13 cellular contexts compared by ENCODE assay signal in genomic region chr5:156693113-156693512, GRCh38.
DNase-seq lines count a peak whose midpoint lies in the region; ATAC-seq and TF ChIP-seq lines count a peak whose summit lies in the region.
"Had no signal": no experiment of that assay in that cellular context is flagged by ENCODE, and none has a peak within 500 bp of the region (broad histone marks: within the 10 kb centered on the region; RNA-seq: fewer than 3 reads in every experiment).

No MANE protein-coding gene starts in this region.

- H3K27ac ChIP-seq in GM23338 (ENCODE audit: low read depth) (no peak overlapping the region), endodermal cell (ENCODE audit: low read depth, low read length) (no peak overlapping the region)
- H3K27ac ChIP-seq: KMS-11 had no signal

- ATAC-seq in GM23338 = no peak
- ATAC-seq in left lobe of liver = peak; percentile 90
- no peak for ATAC-seq in sciatic nerve
- ATAC-seq: CD8-positive, alpha-beta T cell had no signal

- H4K20me1 ChIP-seq in GM23338 (replicated peaks; ENCODE audit: insufficient read depth) = no peaks in the 10 kb centered on the region

- no peaks in the 10 kb centered on the region for H3K27me3 ChIP-seq in GM23338 (ENCODE audit: insufficient read depth)
- H3K27me3 ChIP-seq in endodermal cell (ENCODE audit: control insufficient read depth, insufficient read depth, low read length, poor library complexity, severe bottlenecking) = no peaks in the 10 kb centered on the region

- CTCF ChIA-PET in activated CD4-positive, alpha-beta T cell treated with anti-CD3 and anti-CD28 coated beads, Interleukin-2, amount 10 ng/mL, durations not matched to agents 7 days and 5 days (lab: Charles Lee) = interaction anchor here (0.8 kb wide), 1 partner anchor 11 kb away, joined by 3 read pairs; no protein-coding TSS in a partner anchor

- no peaks in the 10 kb centered on the region for H3K9me3 Mint-ChIP-seq in GM23338
- no peaks in the 10 kb centered on the region for H3K9me3 Mint-ChIP-seq in progenitor cell of endocrine pancreas (ENCODE audit: low read depth)
- no peaks in the 10 kb centered on the region for H3K9me3 Mint-ChIP-seq in activated CD4-positive, alpha-beta T cell treated with anti-CD3 and anti-CD28 coated beads, Interleukin-2, amount 10 ng/mL, durations not matched to agents 7 days and 5 days
- no peaks in the 10 kb centered on the region for H3K9me3 Mint-ChIP-seq in endodermal cell
- H3K9me3 Mint-ChIP-seq: CD8-positive, alpha-beta T cell had no signal

- TF ChIP-seq CTCF in GM23338 (conservative IDR thresholded peaks at IDR 0.05; ENCODE audit: low read depth in 2 of 2) = no peak
- TF ChIP-seq CTCF in progenitor cell of endocrine pancreas (IDR thresholded peaks at IDR 0.05; ENCODE audit: unreplicated experiment) = no peak
- no peak for TF ChIP-seq CTCF in endodermal cell (conservative IDR thresholded peaks at IDR 0.05)

- H3K4me2 ChIP-seq in GM23338 = no peak overlapping the region
- H3K4me2 ChIP-seq: KMS-11 had no signal

- no peak overlapping the region for H3K9ac ChIP-seq in endodermal cell (ENCODE audit: extremely low read depth, low read length, poor library complexity, severe bottlenecking)
- H3K9ac ChIP-seq: KMS-11 had no signal

- DNase-seq in GM23338 (ENCODE audit: low spot score) (no peak), NCI-H69 (lab: John Stamatoyannopoulos, UW) (peak; percentile 43), left lobe of liver (ENCODE audit: low spot score) (no peak), progenitor cell of endocrine pancreas (ENCODE audit: low spot score, unreplicated experiment) (no peak), endodermal cell (no peak), SKM-1 treated with dmso at 0.1 percent for 144 hours (lab: John Stamatoyannopoulos, UW; ENCODE audit: unreplicated experiment) (no peak), sciatic nerve (ENCODE audit: low spot score) (no peak)
- DNase-seq in activated CD4-positive, alpha-beta T cell treated with anti-CD3 and anti-CD28 coated beads, Interleukin-2, amount 10 ng/mL, durations not matched to agents 7 days and 5 days = no peak
- DNase-seq: CD8-positive, alpha-beta T cell; COR-L47 had no signal

- H3K9me2 ChIP-seq in GM23338 (ENCODE audit: insufficient read depth) = peaks cover 6% of the 10 kb centered on the region; the same call in 1 of the 2 replicates

- no peaks in the 10 kb centered on the region for H3K9me3 ChIP-seq in endodermal cell (ENCODE audit: control insufficient read depth, low read length)
- H3K9me3 ChIP-seq: HAP-1 had no signal

- H3K27ac Mint-ChIP-seq in GM23338 (no peak overlapping the region), progenitor cell of endocrine pancreas (peak overlapping the region; percentile 89), endodermal cell (no peak overlapping the region)
- no peak overlapping the region for H3K27ac Mint-ChIP-seq in activated CD4-positive, alpha-beta T cell treated with anti-CD3 and anti-CD28 coated beads, Interleukin-2, amount 10 ng/mL, durations not matched to agents 7 days and 5 days
- H3K27ac Mint-ChIP-seq: CD14-positive monocyte; CD8-positive, alpha-beta T cell had no signal

- no peaks in the 10 kb centered on the region for H3F3A ChIP-seq in GM23338 (replicated peaks; ENCODE audit: low read depth)

- peaks cover 11% of the 10 kb centered on the region for H3K4me1 Mint-ChIP-seq in GM23338
- peaks cover 30% of the 10 kb centered on the region for H3K4me1 Mint-ChIP-seq in progenitor cell of endocrine pancreas (ENCODE audit: low read depth)
- H3K4me1 Mint-ChIP-seq in activated CD4-positive, alpha-beta T cell treated with anti-CD3 and anti-CD28 coated beads, Interleukin-2, amount 10 ng/mL, durations not matched to agents 7 days and 5 days = no peaks in the 10 kb centered on the region
- H3K4me1 Mint-ChIP-seq in endodermal cell = peaks cover 8% of the 10 kb centered on the region
- H3K4me1 Mint-ChIP-seq: CD14-positive monocyte had no signal

- intact Hi-C loops in sciatic nerve (cut with DNase I) = no loop called here

- H2AFZ ChIP-seq in GM23338 = peak overlapping the region; percentile 77; the same call in 1 of the 2 replicates

- POLR2A ChIA-PET in activated CD4-positive, alpha-beta T cell treated with anti-CD3 and anti-CD28 coated beads, Interleukin-2, amount 10 ng/mL, durations not matched to agents 7 days and 5 days (lab: Charles Lee) = no interaction called here

- H3K4me3 Mint-ChIP-seq in GM23338 (no peak overlapping the region), progenitor cell of endocrine pancreas (ENCODE audit: low read depth) (peak overlapping the region; percentile 27), endodermal cell (no peak overlapping the region)
- H3K4me3 Mint-ChIP-seq in activated CD4-positive, alpha-beta T cell treated with anti-CD3 and anti-CD28 coated beads, Interleukin-2, amount 10 ng/mL, durations not matched to agents 7 days and 5 days = no peak overlapping the region
- H3K4me3 Mint-ChIP-seq: CD14-positive monocyte; CD8-positive, alpha-beta T cell had no signal

- H3K4me3 ChIP-seq in GM23338 (no peak overlapping the region), endodermal cell (ENCODE audit: low read length) (no peak overlapping the region)
- H3K4me3 ChIP-seq: HAP-1 had no signal

- no peaks in the 10 kb centered on the region for H3K79me2 ChIP-seq in GM23338 (replicated peaks; ENCODE audit: insufficient read depth)

- H3K36me3 Mint-ChIP-seq in GM23338 (ENCODE audit: low read depth) (no peaks in the 10 kb centered on the region), progenitor cell of endocrine pancreas (ENCODE audit: insufficient read depth) (no peaks in the 10 kb centered on the region), endodermal cell (ENCODE audit: low read depth) (no peaks in the 10 kb centered on the region)
- no peaks in the 10 kb centered on the region for H3K36me3 Mint-ChIP-seq in activated CD4-positive, alpha-beta T cell treated with anti-CD3 and anti-CD28 coated beads, Interleukin-2, amount 10 ng/mL, durations not matched to agents 7 days and 5 days (ENCODE audit: low read depth)
- H3K36me3 Mint-ChIP-seq: CD14-positive monocyte; CD8-positive, alpha-beta T cell had no signal

- H3K4me1 ChIP-seq in GM23338 (ENCODE audit: insufficient read depth) = peaks cover 12% of the 10 kb centered on the region; the same call in 1 of the 2 replicates
- no peaks in the 10 kb centered on the region for H3K4me1 ChIP-seq in endodermal cell (ENCODE audit: control insufficient read depth, insufficient read depth, low read length)

- WGBS in endodermal cell (ENCODE audit: insufficient coverage in 1 of 2, insufficient read length in 1 of 2), 2 experiments = 80% methylated on average over 1 of the region's 1 CpG; no CpG with 5 or more reads in 1 of the 2 experiments

- H3K36me3 ChIP-seq in GM23338 (ENCODE audit: insufficient read depth) (no peaks in the 10 kb centered on the region), endodermal cell (ENCODE audit: control insufficient read depth, insufficient read depth, low read length) (no peaks in the 10 kb centered on the region)
- H3K36me3 ChIP-seq: HAP-1 had no signal

- peaks cover 6% of the 10 kb centered on the region for H3K27me3 Mint-ChIP-seq in GM23338 (ENCODE audit: insufficient read depth, low read depth, poor library complexity)
- no peaks in the 10 kb centered on the region for H3K27me3 Mint-ChIP-seq in progenitor cell of endocrine pancreas
- peaks cover 30% of the 10 kb centered on the region for H3K27me3 Mint-ChIP-seq in activated CD4-positive, alpha-beta T cell treated with anti-CD3 and anti-CD28 coated beads, Interleukin-2, amount 10 ng/mL, durations not matched to agents 7 days and 5 days
- H3K27me3 Mint-ChIP-seq in endodermal cell (ENCODE audit: insufficient read depth) = no peaks in the 10 kb centered on the region

TF ChIP-seq in GM23338, 12 proteins besides CTCF, POLR2A, EP300 and RAD21 (continues in another document):
- TF ChIP-seq JUNB (IDR thresholded peaks at IDR 0.05; ENCODE audit: unreplicated experiment) = no peak
